In genomic region chr2:34848132-34848531, GRCh38 we compare ENCODE assay signal across 22 cellular contexts.
"Had no signal": no experiment of that assay in that cellular context is flagged by ENCODE, and none has a peak within 500 bp of the region (broad histone marks: within the 10 kb centered on the region; RNA-seq: fewer than 3 reads in every experiment).

No MANE protein-coding gene starts in this region.

- H3K4me1 ChIP-seq: SJCRH30 had no signal

- H3K9me3 ChIP-seq: SJCRH30 had no signal

- H3K36me3 ChIP-seq: SJCRH30 had no signal

- DNase-seq: KBM-7, NCI-H1048, NCI-H1105, NCI-H1417, NCI-H1436 treated with DMSO at 0.1 percent for 48 hours, NCI-H1694, NCI-H187 treated with DMSO at 0.1 percent for 48 hours, NCI-H2029 treated with DMSO at 0.1 percent for 48 hours, NCI-H2171, NCI-H226, NCI-H446, NCI-H510A, NCI-H524 treated with DMSO at 0.1 percent for 48 hours, NCI-H69, NCI-H774, PC-3, SHP77 treated with DMSO at 0.1 percent for 48 hours, SJCRH30, T-helper 1 cell had no signal

- H3K27ac ChIP-seq: SJCRH30 had no signal

- ATAC-seq: Panc1, PC-3, Right ventricle myocardium inferior, SK-N-SH treated with all-trans-retinoic acid at 6 μM for 48 hours had no signal

- H3K27me3 ChIP-seq: SJCRH30 had no signal

- H3K4me3 ChIP-seq: SJCRH30 had no signal
